Comparison of ENCODE assay signal across 36 cellular contexts in the genomic region with DNA sequence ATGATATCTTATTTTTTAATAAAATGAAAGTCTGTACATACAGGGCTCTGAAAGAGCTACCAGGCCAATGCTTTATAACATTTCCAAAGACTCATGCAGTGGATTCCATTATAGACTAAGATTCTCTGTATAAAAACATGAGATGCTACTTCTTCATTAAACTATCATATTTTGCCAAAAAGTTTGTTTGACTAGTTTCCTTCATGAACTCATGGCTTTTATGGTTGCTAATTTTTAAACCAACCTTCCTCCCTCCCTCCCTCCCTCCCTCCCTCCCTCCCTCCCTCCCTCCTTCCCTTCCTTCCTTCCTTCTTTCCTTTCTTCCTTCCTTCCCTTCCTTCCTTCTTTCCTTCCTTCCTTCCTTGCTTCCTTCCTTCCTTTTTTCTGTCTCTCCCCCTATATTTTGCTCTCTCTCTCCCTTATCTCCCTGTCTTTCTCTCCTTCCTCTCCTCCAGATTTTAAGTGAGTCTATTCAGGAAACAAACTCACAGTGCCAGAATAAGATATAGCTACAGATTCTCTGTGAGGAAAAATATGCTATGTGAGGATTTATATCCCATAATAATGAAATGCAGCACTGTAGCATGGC.
"Had no signal": no experiment of that assay in that cellular context is flagged by ENCODE, and none has a peak within 500 bp of the region (broad histone marks: within the 10 kb centered on the region; RNA-seq: fewer than 3 reads in every experiment).

No MANE protein-coding gene starts in this region.

- H3K27ac Mint-ChIP-seq: activated B cell treated with CpG ODN at 0.5 μM for 24 hours; activated CD4-positive, alpha-beta memory T cell treated with anti-CD3 and anti-CD28 coated beads for 36 hours; activated CD4-positive, alpha-beta T cell treated with anti-CD3 and anti-CD28 coated beads, Interleukin-2, amount 10 ng/mL, durations not matched to agents 24 days and 14 days; activated CD8-positive, alpha-beta T cell treated with anti-CD3 and anti-CD28 coated beads for 36 hours; activated naive CD4-positive, alpha-beta T cell treated with anti-CD3 and anti-CD28 coated beads, Interleukin-2, amount 10 ng/mL, durations not matched to agents 7 days and 5 days; activated naive CD4-positive, alpha-beta T cell treated with anti-CD3 and anti-CD28 coated beads, Interleukin-2, amount 50 U/mL, for 24 hours; activated naive CD8-positive, alpha-beta T cell; activated naive CD8-positive, alpha-beta T cell treated with anti-CD3 and anti-CD28 coated beads, Interleukin-2, amount 10 ng/mL, durations not matched to agents 7 days and 5 days; activated naive CD8-positive, alpha-beta T cell treated with anti-CD3 and anti-CD28 coated beads, Interleukin-2, amount 50 U/mL, for 24 hours; activated T-cell treated with anti-CD3 and anti-CD28 coated beads, Interleukin-2, amount 50 U/mL, for 24 hours; activated T-helper 2 cell treated with anti-CD3 and anti-CD28 coated beads, Interferon-gamma antibody, Interleukin-2, Interleukin-4, amounts not matched to agents 10 μg/mL and 5 μg/mL and 100 μg/mL, durations not matched to agents 14 hours and 24 hours and 36 hours; T-helper 1 cell treated with Interleukin-12 subunit alpha and Interleukin-12 subunit beta and Interleukin-4 antibody, amounts not matched to agents 30 μg/mL and 1 μg/mL, for 36 hours; T-helper 2 cell treated with Interferon-gamma antibody and Interleukin-4, amounts not matched to agents 5 μg/mL and 100 μg/mL, for 36 hours had no signal

- H3K4me3 Mint-ChIP-seq: activated B cell treated with CpG ODN at 0.5 μM for 24 hours; activated CD4-positive, alpha-beta memory T cell treated with anti-CD3 and anti-CD28 coated beads for 36 hours; activated CD4-positive, alpha-beta T cell treated with anti-CD3 and anti-CD28 coated beads, Interleukin-2, amount 10 ng/mL, durations not matched to agents 24 days and 14 days; activated CD8-positive, alpha-beta T cell treated with anti-CD3 and anti-CD28 coated beads for 36 hours; activated naive CD4-positive, alpha-beta T cell treated with anti-CD3 and anti-CD28 coated beads, Interleukin-2, amount 10 ng/mL, durations not matched to agents 7 days and 5 days; activated naive CD4-positive, alpha-beta T cell treated with anti-CD3 and anti-CD28 coated beads, Interleukin-2, amount 50 U/mL, for 24 hours; activated naive CD8-positive, alpha-beta T cell; activated naive CD8-positive, alpha-beta T cell treated with anti-CD3 and anti-CD28 coated beads, Interleukin-2, amount 10 ng/mL, durations not matched to agents 7 days and 5 days; activated naive CD8-positive, alpha-beta T cell treated with anti-CD3 and anti-CD28 coated beads, Interleukin-2, amount 50 U/mL, for 24 hours; activated T-cell treated with anti-CD3 and anti-CD28 coated beads, Interleukin-2, amount 50 U/mL, for 24 hours; brain; central memory CD8-positive, alpha-beta T cell; T-helper 1 cell treated with Interleukin-12 subunit alpha and Interleukin-12 subunit beta and Interleukin-4 antibody, amounts not matched to agents 30 μg/mL and 1 μg/mL, for 36 hours; T-helper 2 cell treated with Interferon-gamma antibody and Interleukin-4, amounts not matched to agents 5 μg/mL and 100 μg/mL, for 36 hours had no signal

- FAIRE-seq: bronchial epithelial cell, TTC549 had no signal

- H3K27me3 Mint-ChIP-seq: activated B cell treated with CpG ODN at 0.5 μM for 24 hours; activated CD4-positive, alpha-beta memory T cell treated with anti-CD3 and anti-CD28 coated beads for 36 hours; activated CD4-positive, alpha-beta T cell treated with anti-CD3 and anti-CD28 coated beads, Interleukin-2, amount 10 ng/mL, durations not matched to agents 24 days and 14 days; activated CD8-positive, alpha-beta T cell treated with anti-CD3 and anti-CD28 coated beads for 36 hours; activated naive CD4-positive, alpha-beta T cell treated with anti-CD3 and anti-CD28 coated beads, Interleukin-2, amount 10 ng/mL, durations not matched to agents 7 days and 5 days; activated naive CD4-positive, alpha-beta T cell treated with anti-CD3 and anti-CD28 coated beads, Interleukin-2, amount 50 U/mL, for 24 hours; activated naive CD8-positive, alpha-beta T cell; activated naive CD8-positive, alpha-beta T cell treated with anti-CD3 and anti-CD28 coated beads, Interleukin-2, amount 50 U/mL, for 24 hours; activated T-cell treated with anti-CD3 and anti-CD28 coated beads, Interleukin-2, amount 50 U/mL, for 24 hours; central memory CD8-positive, alpha-beta T cell had no signal

- H3K36me3 ChIP-seq: ascending aorta, cardiac muscle cell had no signal

- H3K4me3 ChIP-seq: ascending aorta, cardiac muscle cell had no signal

- H3K9me3 ChIP-seq: ascending aorta had no signal

- ATAC-seq: activated CD8-positive, alpha-beta T cell treated with anti-CD3 and anti-CD28 coated beads for 36 hours; activated naive CD8-positive, alpha-beta T cell treated with anti-CD3 and anti-CD28 coated beads, Interleukin-2, amount 50 U/mL, for 24 hours had no signal

- H3K4me1 Mint-ChIP-seq: activated CD4-positive, alpha-beta T cell treated with anti-CD3 and anti-CD28 coated beads, Interleukin-2, amount 10 ng/mL, durations not matched to agents 24 days and 14 days; activated naive CD4-positive, alpha-beta T cell treated with anti-CD3 and anti-CD28 coated beads, Interleukin-2, amount 10 ng/mL, durations not matched to agents 7 days and 5 days; activated naive CD4-positive, alpha-beta T cell treated with anti-CD3 and anti-CD28 coated beads, Interleukin-2, amount 50 U/mL, for 24 hours; activated naive CD8-positive, alpha-beta T cell treated with anti-CD3 and anti-CD28 coated beads, Interleukin-2, amount 10 ng/mL, durations not matched to agents 7 days and 5 days; activated naive CD8-positive, alpha-beta T cell treated with anti-CD3 and anti-CD28 coated beads, Interleukin-2, amount 50 U/mL, for 24 hours; brain; central memory CD8-positive, alpha-beta T cell had no signal

- H3K9me3 Mint-ChIP-seq: activated B cell treated with CpG ODN at 0.5 μM for 24 hours; activated CD4-positive, alpha-beta T cell treated with anti-CD3 and anti-CD28 coated beads, Interleukin-2, amount 10 ng/mL, durations not matched to agents 24 days and 14 days; activated CD8-positive, alpha-beta T cell treated with anti-CD3 and anti-CD28 coated beads for 36 hours; activated naive CD4-positive, alpha-beta T cell treated with anti-CD3 and anti-CD28 coated beads, Interleukin-2, amount 10 ng/mL, durations not matched to agents 7 days and 5 days; activated naive CD4-positive, alpha-beta T cell treated with anti-CD3 and anti-CD28 coated beads, Interleukin-2, amount 50 U/mL, for 24 hours; activated naive CD8-positive, alpha-beta T cell treated with anti-CD3 and anti-CD28 coated beads, Interleukin-2, amount 50 U/mL, for 24 hours; activated T-cell treated with anti-CD3 and anti-CD28 coated beads, Interleukin-2, amount 50 U/mL, for 24 hours; activated T-helper 2 cell treated with anti-CD3 and anti-CD28 coated beads, Interferon-gamma antibody, Interleukin-2, Interleukin-4, amounts not matched to agents 10 μg/mL and 5 μg/mL and 100 μg/mL, durations not matched to agents 14 hours and 24 hours and 36 hours; central memory CD8-positive, alpha-beta T cell; T-helper 1 cell treated with Interleukin-12 subunit alpha and Interleukin-12 subunit beta and Interleukin-4 antibody, amounts not matched to agents 30 μg/mL and 1 μg/mL, for 36 hours had no signal

- H3K36me3 Mint-ChIP-seq: activated CD4-positive, alpha-beta memory T cell treated with anti-CD3 and anti-CD28 coated beads for 36 hours; activated naive CD4-positive, alpha-beta T cell treated with anti-CD3 and anti-CD28 coated beads, Interleukin-2, amount 10 ng/mL, durations not matched to agents 7 days and 5 days; activated naive CD4-positive, alpha-beta T cell treated with anti-CD3 and anti-CD28 coated beads, Interleukin-2, amount 50 U/mL, for 24 hours; activated naive CD8-positive, alpha-beta T cell; activated naive CD8-positive, alpha-beta T cell treated with anti-CD3 and anti-CD28 coated beads, Interleukin-2, amount 10 ng/mL, durations not matched to agents 7 days and 5 days; brain had no signal

- H3K27ac ChIP-seq: ascending aorta, cardiac muscle cell, VCaP had no signal

- DNase-seq: activated B cell treated with CpG ODN at 0.5 μM for 24 hours; activated CD4-positive, alpha-beta memory T cell treated with anti-CD3 and anti-CD28 coated beads for 36 hours; activated CD4-positive, alpha-beta T cell treated with anti-CD3 and anti-CD28 coated beads for 4 hours; activated CD4-positive, alpha-beta T cell treated with anti-CD3 and anti-CD28 coated beads, Interleukin-2, amount 10 ng/mL, durations not matched to agents 24 days and 14 days; activated CD4-positive, alpha-beta T cell treated with anti-CD3 and anti-CD28 coated beads, Interleukin-2, amount 50 U/mL, for 1 hour; activated CD4-positive, alpha-beta T cell treated with anti-CD3 and anti-CD28 coated beads, Interleukin-2, amount 50 U/mL, for 4 hours; activated CD4-positive, CD25-positive, alpha-beta regulatory T cell treated with anti-CD3 and anti-CD28 coated beads, Interleukin-2, amount 50 U/mL, for 72 hours; activated CD8-positive, alpha-beta memory T cell treated with anti-CD3 and anti-CD28 coated beads, Interleukin-2, amount 50 U/mL, for 4 hours; activated CD8-positive, alpha-beta T cell treated with anti-CD3 and anti-CD28 coated beads for 36 hours; activated effector memory CD4-positive, alpha-beta T cell treated with Interleukin-2 at 50 U/mL for 16 hours; activated gamma-delta T cell; activated naive CD4-positive, alpha-beta T cell treated with anti-CD3 and anti-CD28 coated beads, Interleukin-2, amount 10 ng/mL, durations not matched to agents 7 days and 5 days; activated naive CD4-positive, alpha-beta T cell treated with Interleukin-2 at 50 U/mL for 16 hours; activated naive CD8-positive, alpha-beta T cell treated with anti-CD3 and anti-CD28 coated beads, Interleukin-2, amount 10 ng/mL, durations not matched to agents 7 days and 5 days; activated naive CD8-positive, alpha-beta T cell treated with anti-CD3 and anti-CD28 coated beads, Interleukin-2, amount 50 U/mL, for 24 hours; activated T-cell treated with anti-CD3 and anti-CD28 coated beads, Interleukin-2, amount 50 U/mL, for 24 hours; activated T-cell treated with anti-CD3 and anti-CD28 coated beads, Interleukin-2, amount 50 U/mL, for 48 hours; amygdala; anterior cingulate cortex; caudate nucleus; cerebellar nuclear complex; T-helper 1 cell; T-helper 2 cell; T-helper 9 cell had no signal

- H3K4me1 ChIP-seq: ascending aorta had no signal

- H3K27me3 ChIP-seq: ascending aorta, cardiac muscle cell had no signal
